23 cellular contexts compared by ENCODE assay signal in the genomic region with DNA sequence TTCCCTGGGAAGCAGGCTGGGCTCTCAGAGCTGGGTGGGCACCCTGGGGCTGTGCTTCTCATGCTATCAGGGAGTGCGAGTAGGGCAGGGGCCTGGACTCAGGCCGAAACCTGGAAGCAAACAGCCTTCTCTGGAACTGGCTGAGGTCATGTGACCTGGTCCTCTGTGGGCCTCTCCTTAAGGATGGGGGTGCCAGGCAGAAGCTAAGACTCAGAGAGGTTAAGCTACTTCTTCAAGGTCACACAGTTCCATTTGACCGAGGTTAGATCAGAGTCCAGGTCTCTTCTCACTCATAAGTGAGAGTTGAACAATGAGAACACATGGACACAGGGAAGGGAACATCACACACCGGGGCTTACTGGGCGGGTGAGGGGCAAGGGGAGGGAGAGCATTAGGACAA. TPM values are rescaled to one million over a fixed set of nuclear protein-coding genes. Genes with fewer than 3 reads are reported as not detected.
"Had no signal": no experiment of that assay in that cellular context is flagged by ENCODE, and none has a peak within 500 bp of the region (broad histone marks: within the 10 kb centered on the region; RNA-seq: fewer than 3 reads in every experiment).

No MANE protein-coding gene starts in this region.

- H3K27ac Mint-ChIP-seq: activated CD8-positive, alpha-beta T cell treated with anti-CD3 and anti-CD28 coated beads, Interleukin-2, amount 10 ng/mL, durations not matched to agents 7 days and 5 days; activated naive CD8-positive, alpha-beta T cell treated with anti-CD3 and anti-CD28 coated beads, Interleukin-2, amount 10 ng/mL, durations not matched to agents 7 days and 5 days; T-cell; T-helper 2 cell treated with Interferon-gamma antibody and Interleukin-4, amounts not matched to agents 5 μg/mL and 100 μg/mL, for 36 hours had no signal

- H3K36me3 Mint-ChIP-seq: activated naive CD8-positive, alpha-beta T cell treated with anti-CD3 and anti-CD28 coated beads, Interleukin-2, amount 10 ng/mL, durations not matched to agents 7 days and 5 days; T-cell had no signal

- H3K9me3 ChIP-seq: adrenal gland, breast epithelium, Peyer's patch had no signal

- DNase-seq: activated CD4-positive, alpha-beta T cell treated with anti-CD3 and anti-CD28 coated beads for 48 hours; activated CD4-positive, alpha-beta T cell treated with anti-CD3 and anti-CD28 coated beads, Interleukin-2, amount 50 U/mL, for 4 hours; activated CD4-positive, CD25-positive, alpha-beta regulatory T cell treated with anti-CD3 and anti-CD28 coated beads, Interleukin-2, amount 50 U/mL, for 72 hours; activated CD8-positive, alpha-beta memory T cell treated with anti-CD3 and anti-CD28 coated beads, Interleukin-2, amount 50 U/mL, for 48 hours; activated CD8-positive, alpha-beta T cell treated with anti-CD3 and anti-CD28 coated beads, Interleukin-2, amount 10 ng/mL, durations not matched to agents 7 days and 5 days; activated naive CD4-positive, alpha-beta T cell treated with anti-CD3 and anti-CD28 coated beads, Interleukin-2, amount 50 U/mL, for 16 hours; activated naive CD8-positive, alpha-beta T cell treated with anti-CD3 and anti-CD28 coated beads, Interleukin-2, amount 10 ng/mL, durations not matched to agents 7 days and 5 days; activated T-cell treated with anti-CD3 and anti-CD28 coated beads, Interleukin-2, amount 50 U/mL, for 1 hour; adrenal gland; aorta; KG1; NCI-H1048; NCI-H146; NCI-H187 treated with DMSO at 0.1 percent for 48 hours; NCI-H2081 treated with DMSO at 0.1 percent for 48 hours; NCI-H446; NCI-H524; Peyer's patch; SIG-M5; T-cell had no signal

- H3K27me3 Mint-ChIP-seq: T-cell had no signal

- H3K4me3 Mint-ChIP-seq: activated CD8-positive, alpha-beta T cell treated with anti-CD3 and anti-CD28 coated beads, Interleukin-2, amount 10 ng/mL, durations not matched to agents 7 days and 5 days; activated naive CD8-positive, alpha-beta T cell treated with anti-CD3 and anti-CD28 coated beads, Interleukin-2, amount 10 ng/mL, durations not matched to agents 7 days and 5 days; T-cell; T-helper 2 cell treated with Interferon-gamma antibody and Interleukin-4, amounts not matched to agents 5 μg/mL and 100 μg/mL, for 36 hours had no signal

- H3K36me3 ChIP-seq: adrenal gland, breast epithelium, Peyer's patch had no signal

- H3K4me1 ChIP-seq: breast epithelium had no signal

- ATAC-seq: activated CD8-positive, alpha-beta T cell treated with anti-CD3 and anti-CD28 coated beads, Interleukin-2, amount 10 ng/mL, durations not matched to agents 7 days and 5 days; T-cell had no signal

- H3K4me3 ChIP-seq: adrenal gland, breast epithelium, Peyer's patch, SK-N-MC had no signal

- H3K27ac ChIP-seq: adrenal gland, breast epithelium, Peyer's patch, SK-N-MC had no signal

- H3K27me3 ChIP-seq: adrenal gland, breast epithelium, Peyer's patch had no signal

RNA-seq across cellular contexts. Expression of a gene that starts 33.4 kb away (rescaled TPM):
- total RNA-seq: activated CD8-positive, alpha-beta T cell treated with anti-CD3 and anti-CD28 coated beads, Interleukin-2, amount 10 ng/mL, durations not matched to agents 7 days and 5 days had no signal
